9 cellular contexts compared by ENCODE assay signal in the genomic region with DNA sequence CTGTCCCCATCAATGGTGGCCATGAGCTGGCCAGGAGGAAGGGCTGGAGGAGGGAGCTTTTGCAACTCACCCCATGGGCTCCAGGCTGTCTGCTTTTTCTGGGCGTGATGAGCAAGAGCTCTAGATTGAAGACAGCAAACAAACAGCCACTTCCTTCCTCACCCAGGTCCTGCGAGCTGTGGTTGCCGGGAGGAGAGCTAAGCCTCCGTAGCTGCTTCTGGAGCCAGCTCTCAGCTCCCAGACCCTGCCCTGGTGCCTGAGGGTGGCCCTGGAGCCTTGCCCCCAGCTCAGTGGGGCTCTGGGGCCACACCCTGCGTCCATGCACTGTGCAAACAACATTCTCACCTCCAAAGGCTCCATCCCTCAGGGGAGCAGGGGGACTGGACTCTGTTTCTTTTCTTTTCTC. TPM values are rescaled to one million over a fixed set of nuclear protein-coding genes. Genes with fewer than 3 reads are reported as not detected.
DNase-seq lines count a peak whose midpoint lies in the region; ATAC-seq and TF ChIP-seq lines count a peak whose summit lies in the region.
"Had no signal": no experiment of that assay in that cellular context is flagged by ENCODE, and none has a peak within 500 bp of the region (broad histone marks: within the 10 kb centered on the region; RNA-seq: fewer than 3 reads in every experiment).

No MANE protein-coding gene starts in this region.

- H2AFZ ChIP-seq in Loucy (ENCODE audit: low read length) (no peak overlapping the region), fibroblast of lung (ENCODE audit: low read length) (peak overlapping the region; percentile 44)

- no peaks in the 10 kb centered on the region for H3K9me3 ChIP-seq in Loucy (ENCODE audit: insufficient read depth, low read depth, low read length)
- no peaks in the 10 kb centered on the region for H3K9me3 ChIP-seq in fibroblast of lung (ENCODE audit: control insufficient read depth, insufficient read depth, low read depth, low read length)
- H3K9me3 ChIP-seq: suprapubic skin had no signal

- peaks cover 79% of the 10 kb centered on the region for H3K4me1 ChIP-seq in Loucy (ENCODE audit: insufficient read depth, low read length, poor library complexity, severe bottlenecking)
- peaks cover 8% of the 10 kb centered on the region for H3K4me1 ChIP-seq in fibroblast of lung (ENCODE audit: control insufficient read depth, extremely low read depth, insufficient read depth, low read length)

- H3K9me2 ChIP-seq in Loucy (replicated peaks; ENCODE audit: low read depth, low read length), result no peaks in the 10 kb centered on the region

- H3K27me3 ChIP-seq in Loucy (ENCODE audit: insufficient read depth, low read length, poor library complexity, severe bottlenecking), result no peaks in the 10 kb centered on the region
- no peaks in the 10 kb centered on the region for H3K27me3 ChIP-seq in fibroblast of lung (ENCODE audit: control insufficient read depth, insufficient read depth, low read length)
- H3K27me3 ChIP-seq: suprapubic skin had no signal

- H4K20me1 ChIP-seq in Loucy (ENCODE audit: insufficient read depth, low read length, poor library complexity, severe bottlenecking), result no peaks in the 10 kb centered on the region
- H4K20me1 ChIP-seq in fibroblast of lung (ENCODE audit: control insufficient read depth, extremely low read depth, insufficient read depth, low read length), result no peaks in the 10 kb centered on the region

- peak overlapping the region; percentile 69 for H3K4me3 ChIP-seq in Loucy (ENCODE audit: low read length, poor library complexity, severe bottlenecking)
- no peak overlapping the region for H3K4me3 ChIP-seq in fibroblast of lung (replicated peaks in 1 of 4; ENCODE audit: control extremely low read depth in 1 of 4, insufficient read depth in 1 of 4, low read depth in 3 of 4, low read length in 4 of 4)
- H3K4me3 ChIP-seq: suprapubic skin had no signal

- ATAC-seq in GM21576 (IDR thresholded peaks at IDR 0.05; ENCODE audit: unreplicated experiment) (no peak), HG03378 (IDR thresholded peaks at IDR 0.05; ENCODE audit: unreplicated experiment) (no peak), GM21360 (IDR thresholded peaks at IDR 0.05; ENCODE audit: unreplicated experiment) (no peak)

- H3K4me2 ChIP-seq in Loucy (ENCODE audit: low read depth, low read length, poor library complexity, severe bottlenecking), result peak overlapping the region; percentile 91
- H3K4me2 ChIP-seq in fibroblast of lung (ENCODE audit: extremely low read depth, insufficient read depth, low read length), result peak overlapping the region; percentile 25

- peak; percentile 43 for DNase-seq in activated CD4-positive, alpha-beta T cell treated with anti-CD3 and anti-CD28 coated beads for 1 hour
- peak; percentile 20 to 54 for DNase-seq in fibroblast of lung (ENCODE audit: low read depth in 2 of 2)
- DNase-seq in stimulated activated CD8-positive, alpha-beta memory T cell treated with anti-CD3 and anti-CD28 coated beads, Interleukin-7, amount 100 ng/mL, for 4 hours (ENCODE audit: low read depth in 2 of 2), result peak; percentile 42 to 45
- DNase-seq in NCI-H2029 treated with DMSO at 0.1 percent for 48 hours (lab: John Stamatoyannopoulos, UW), result no peak

- no peak overlapping the region for H3K27ac ChIP-seq in fibroblast of lung (ENCODE audit: insufficient read depth, low read length)
- H3K27ac ChIP-seq: suprapubic skin had no signal

- 0 out of 2 replicates have a peak, but pooled peaks cover 6% of the 10 kb centered on the region for H3F3A ChIP-seq in Loucy (ENCODE audit: low read depth)

- H3K9ac ChIP-seq in Loucy (ENCODE audit: low read depth, low read length, poor library complexity, severe bottlenecking), result peak overlapping the region; percentile 81
- no peak overlapping the region for H3K9ac ChIP-seq in fibroblast of lung (ENCODE audit: insufficient read depth, low read length)

- H3K36me3 ChIP-seq in Loucy (ENCODE audit: insufficient read depth, low read length), result no peaks in the 10 kb centered on the region
- no peaks in the 10 kb centered on the region for H3K36me3 ChIP-seq in fibroblast of lung (ENCODE audit: control insufficient read depth, insufficient read depth, low read length)
- H3K36me3 ChIP-seq: suprapubic skin had no signal

- H3K79me2 ChIP-seq in Loucy (ENCODE audit: insufficient read depth, low read length), result peaks cover 79% of the 10 kb centered on the region
- H3K79me2 ChIP-seq in fibroblast of lung (ENCODE audit: control insufficient read depth, insufficient read depth, low read length), result no peaks in the 10 kb centered on the region

- TF ChIP-seq CTCF in Loucy (conservative IDR thresholded peaks at IDR 0.05; ENCODE audit: low read length) (no peak), fibroblast of lung (conservative IDR thresholded peaks at IDR 0.05 in 1 of 2, IDR thresholded peaks at IDR 0.05 in 1 of 2; ENCODE audit: low read depth in 1 of 2, low read length in 2 of 2) (no peak)

RNA-seq across cellular contexts. Expression of a gene that starts 6.2 kb away (rescaled TPM):
- total RNA-seq in fibroblast of lung, result under 0.01 and 0.17 TPM in 2 replicates
- 0.03 and 0.08 TPM in 2 replicates for polyA plus RNA-seq in fibroblast of lung
- polyA plus RNA-seq in fibroblast of lung (2012), result 0.67 and 0.83 TPM in 2 replicates
- polyA minus RNA-seq in fibroblast of lung (ENCODE audit: low replicate concordance), result 1.5 TPM in 1 of 2 replicates, not detected in the other

RNA-seq across cellular contexts. Expression of a gene that starts 39.5 kb away (rescaled TPM):
- 11.2 and 13.1 TPM in 2 replicates for total RNA-seq in fibroblast of lung
- polyA plus RNA-seq in fibroblast of lung, result 0.81 and 2.0 TPM in 2 replicates
- polyA plus RNA-seq in fibroblast of lung (2012), result 0.97 and 3.3 TPM in 2 replicates
- polyA minus RNA-seq in fibroblast of lung (ENCODE audit: low replicate concordance), result 3.6 and 15.7 TPM in 2 replicates

RNA-seq across cellular contexts. Expression of a gene that starts 57.0 kb away (rescaled TPM):
- 2.8 and 4.0 TPM in 2 replicates for total RNA-seq in fibroblast of lung
- polyA plus RNA-seq in fibroblast of lung, result 2.9 and 3.4 TPM in 2 replicates
- 24.1 and 30.1 TPM in 2 replicates for polyA plus RNA-seq in fibroblast of lung (2012)
- polyA minus RNA-seq in fibroblast of lung (ENCODE audit: low replicate concordance), result 4.7 and 8.1 TPM in 2 replicates

RNA-seq across cellular contexts. Expression of a gene that starts 59.4 kb away (rescaled TPM):
- not detected in 2 replicates for total RNA-seq in fibroblast of lung
- polyA plus RNA-seq in fibroblast of lung, result not detected in 2 replicates
- not detected in 2 replicates for polyA plus RNA-seq in fibroblast of lung (2012)
- polyA minus RNA-seq in fibroblast of lung (ENCODE audit: low replicate concordance), result not detected in 2 replicates
- total RNA-seq: suprapubic skin had no signal
